29 cellular contexts compared by ENCODE assay signal in genomic region chr12:104712477-104712876, GRCh38.
DNase-seq lines count a peak whose midpoint lies in the region; ATAC-seq and TF ChIP-seq lines count a peak whose summit lies in the region.
"Had no signal": no experiment of that assay in that cellular context is flagged by ENCODE, and none has a peak within 500 bp of the region (broad histone marks: within the 10 kb centered on the region; RNA-seq: fewer than 3 reads in every experiment).

No MANE protein-coding gene starts in this region.

- H3K4me3 Mint-ChIP-seq in brain = no peak overlapping the region
- H3K4me3 Mint-ChIP-seq: activated naive CD8-positive, alpha-beta T cell treated with anti-CD3 and anti-CD28 coated beads for 36 hours; activated T-cell treated with anti-CD3 and anti-CD28 coated beads, Interleukin-2, amount 50 U/mL, for 24 hours; B cell; IgD-negative memory B cell had no signal

- no peak for TF ChIP-seq CTCF in brain (conservative IDR thresholded peaks at IDR 0.05)

- no peaks in the 10 kb centered on the region for H3K36me3 ChIP-seq in mesodermal cell (ENCODE audit: control insufficient read depth, insufficient read depth, low read length)
- H3K36me3 ChIP-seq: esophagus muscularis mucosa, pancreas had no signal

- no peaks in the 10 kb centered on the region for H3K36me3 Mint-ChIP-seq in brain
- H3K36me3 Mint-ChIP-seq: activated naive CD8-positive, alpha-beta T cell treated with anti-CD3 and anti-CD28 coated beads for 36 hours had no signal

- no peak for ATAC-seq in GM21526 (IDR thresholded peaks at IDR 0.05; ENCODE audit: low FRiP score, unreplicated experiment)
- ATAC-seq: pancreas; stimulated activated naive CD8-positive, alpha-beta T cell treated with anti-CD3 and anti-CD28 coated beads, Interleukin-15, Interleukin-2, amounts not matched to agents 100 U/mL and 50 U/mL, for 24 hours had no signal

- peak; percentile 59 for DNase-seq in AG08395 (ENCODE audit: low spot score)
- DNase-seq in EL = peak; percentile 37
- no peak for DNase-seq in stimulated activated CD4-positive, alpha-beta T cell treated with anti-CD3 and anti-CD28 coated beads, Interleukin-2, amount 100 ng/mL, for 24 hours
- no peak for DNase-seq in NCI-H2171 treated with DMSO at 0.1 percent for 48 hours (lab: John Stamatoyannopoulos, UW)
- DNase-seq in DMS114 treated with DMSO at 0.1 percent for 48 hours (lab: John Stamatoyannopoulos, UW; ENCODE audit: unreplicated experiment) = no peak
- DNase-seq: activated CD4-positive, alpha-beta T cell treated with anti-CD3 and anti-CD28 coated beads for 4 hours; activated gamma-delta T cell; activated naive CD8-positive, alpha-beta T cell treated with anti-CD3 and anti-CD28 coated beads for 36 hours; activated T-cell treated with anti-CD3 and anti-CD28 coated beads, Interleukin-2, amount 50 U/mL, for 24 hours; dermis blood vessel endothelial cell; GF-D8; NCI-H1048; NCI-H2107; NCI-H446; NCI-H82; pancreas; retina; SIG-M5; stimulated activated naive CD8-positive, alpha-beta T cell treated with anti-CD3 and anti-CD28 coated beads, Interleukin-15, Interleukin-2, amounts not matched to agents 100 U/mL and 50 U/mL, for 24 hours; T-helper 9 cell had no signal

- peak overlapping the region; percentile 58 for H3K27ac ChIP-seq in mesodermal cell (ENCODE audit: low read depth, low read length, severe bottlenecking)
- H3K27ac ChIP-seq: pancreas, VCaP had no signal

- H3K27ac Mint-ChIP-seq in brain = peak overlapping the region; percentile 37 to 73 (median 57)
- H3K27ac Mint-ChIP-seq: activated naive CD8-positive, alpha-beta T cell treated with anti-CD3 and anti-CD28 coated beads for 36 hours had no signal

- peaks cover 91% of the 10 kb centered on the region for H3K4me1 Mint-ChIP-seq in brain

- H3K4me3 ChIP-seq in mesodermal cell (ENCODE audit: extremely low read depth, insufficient read depth, low read length, poor library complexity, severe bottlenecking) = no peak overlapping the region
- H3K4me3 ChIP-seq: esophagus muscularis mucosa, lung, pancreas, skin epidermis had no signal

- H3K27me3 Mint-ChIP-seq in brain = peaks cover 7% of the 10 kb centered on the region
- H3K27me3 Mint-ChIP-seq: activated naive CD8-positive, alpha-beta T cell treated with anti-CD3 and anti-CD28 coated beads for 36 hours; activated T-cell treated with anti-CD3 and anti-CD28 coated beads, Interleukin-2, amount 50 U/mL, for 24 hours; B cell; IgD-negative memory B cell had no signal

- WGBS in mesodermal cell (ENCODE audit: insufficient coverage in 2 of 2), 2 experiments = 78 to 87% methylated on average over 4 to 5 of the region's 6 CpGs

- no peaks in the 10 kb centered on the region for H3K9me3 ChIP-seq in mesodermal cell (ENCODE audit: control insufficient read depth, low read length)
- H3K9me3 ChIP-seq: esophagus muscularis mucosa, pancreas had no signal

- peaks cover 12% of the 10 kb centered on the region for H3K4me1 ChIP-seq in mesodermal cell (ENCODE audit: control insufficient read depth, insufficient read depth, low read length, poor library complexity, severe bottlenecking)

- no peaks in the 10 kb centered on the region for H3K9me3 Mint-ChIP-seq in brain
- H3K9me3 Mint-ChIP-seq: activated naive CD8-positive, alpha-beta T cell treated with anti-CD3 and anti-CD28 coated beads for 36 hours; activated T-cell treated with anti-CD3 and anti-CD28 coated beads, Interleukin-2, amount 50 U/mL, for 24 hours; IgD-negative memory B cell had no signal

Comparison
In these comparisons a context has a peak if more than half of its experiments do, and no peak if none do; other contexts are left out.
1. DNase-seq: peak in AG08395 (single experiment) and EL (single experiment); none in stimulated activated CD4-positive, alpha-beta T cell treated with anti-CD3 and anti-CD28 coated beads, Interleukin-2, amount 100 ng/mL, for 24 hours (0 of 2), NCI-H2171 treated with DMSO at 0.1 percent for 48 hours (single experiment) and DMS114 treated with DMSO at 0.1 percent for 48 hours (single experiment).